Comparison of ENCODE assay signal across 25 cellular contexts in genomic region chr17:56881685-56882295, GRCh38.
"Had no signal": no experiment of that assay in that cellular context is flagged by ENCODE, and none has a peak within 500 bp of the region (broad histone marks: within the 10 kb centered on the region; RNA-seq: fewer than 3 reads in every experiment).

No MANE protein-coding gene starts in this region.

- H3K27ac Mint-ChIP-seq: dendritic cell treated with granulocyte-macrophage colony-stimulating factor and Interleukin-4, amounts not matched to agents 40 ng/mL and 50 ng/mL, for 4 days; memory B cell; naive B cell; natural killer cell treated with Interleukin-12 subunit alpha and Interleukin-12 subunit beta and Interleukin-15 and Interleukin-18, amount 100 ng/mL, for 72 hours; progenitor cell of endocrine pancreas; stimulated activated memory B cell treated with anti-CD40 and anti-IgM and Interleukin-4, amounts not matched to agents 10 μg/mL and 1 μg/mL and 100 μg/mL, for 72 hours; type B pancreatic cell had no signal

- ATAC-seq: left cardiac atrium; natural killer cell treated with Interleukin-12 subunit alpha and Interleukin-12 subunit beta and Interleukin-15 and Interleukin-18, amount 100 ng/mL, for 72 hours; stimulated activated memory B cell treated with anti-CD40 and anti-IgM and Interleukin-4, amounts not matched to agents 10 μg/mL and 1 μg/mL and 100 μg/mL, for 72 hours; stimulated activated naive CD8-positive, alpha-beta T cell treated with anti-CD3 and anti-CD28 coated beads, Interleukin-15, Interleukin-2, amounts not matched to agents 100 U/mL and 50 U/mL, for 24 hours had no signal

- H3K4me3 ChIP-seq: colonic mucosa, esophagus squamous epithelium, hepatocyte, left ventricle myocardium inferior, lung, sigmoid colon, spleen, testis, tibial artery had no signal

- H3K36me3 Mint-ChIP-seq: natural killer cell treated with Interleukin-12 subunit alpha and Interleukin-12 subunit beta and Interleukin-15 and Interleukin-18, amount 100 ng/mL, for 72 hours had no signal

- H3K27me3 Mint-ChIP-seq: central memory CD8-positive, alpha-beta T cell; memory B cell; naive B cell; natural killer cell treated with Interleukin-12 subunit alpha and Interleukin-12 subunit beta and Interleukin-15 and Interleukin-18, amount 100 ng/mL, for 72 hours; stimulated activated memory B cell treated with anti-CD40 and anti-IgM and Interleukin-4, amounts not matched to agents 10 μg/mL and 1 μg/mL and 100 μg/mL, for 72 hours; type B pancreatic cell had no signal

- DNase-seq: colonic mucosa; effector memory CD4-positive, alpha-beta T cell; erythroblast; esophagus squamous epithelium; head of caudate nucleus; left cardiac atrium; left ventricle myocardium inferior; naive B cell; sigmoid colon; spleen; stimulated activated CD4-positive, alpha-beta T cell treated with anti-CD3 and anti-CD28 coated beads, Interleukin-4, amount 100 ng/mL, for 4 hours; stimulated activated naive CD8-positive, alpha-beta T cell treated with anti-CD3 and anti-CD28 coated beads, Interleukin-15, Interleukin-2, amounts not matched to agents 100 U/mL and 50 U/mL, for 24 hours; substantia nigra; testis; tibial artery had no signal

- H3K4me3 Mint-ChIP-seq: central memory CD8-positive, alpha-beta T cell; dendritic cell treated with granulocyte-macrophage colony-stimulating factor and Interleukin-4, amounts not matched to agents 40 ng/mL and 50 ng/mL, for 4 days; memory B cell; naive B cell; natural killer cell treated with Interleukin-12 subunit alpha and Interleukin-12 subunit beta and Interleukin-15 and Interleukin-18, amount 100 ng/mL, for 72 hours; neural crest cell; stimulated activated memory B cell treated with anti-CD40 and anti-IgM and Interleukin-4, amounts not matched to agents 10 μg/mL and 1 μg/mL and 100 μg/mL, for 72 hours; type B pancreatic cell had no signal

- H3K9me3 Mint-ChIP-seq: central memory CD8-positive, alpha-beta T cell; natural killer cell treated with Interleukin-12 subunit alpha and Interleukin-12 subunit beta and Interleukin-15 and Interleukin-18, amount 100 ng/mL, for 72 hours; type B pancreatic cell had no signal
